In genomic region chr20:21586682-21587081, GRCh38 we compare ENCODE assay signal across 9 cellular contexts.
"Had no signal": no experiment of that assay in that cellular context is flagged by ENCODE, and none has a peak within 500 bp of the region (broad histone marks: within the 10 kb centered on the region; RNA-seq: fewer than 3 reads in every experiment).

No MANE protein-coding gene starts in this region.

- H3K36me3 ChIP-seq: HAP-1 had no signal

- DNase-seq: GM23248, GOT3, H7, HFFc6, IMR-90 had no signal

- FAIRE-seq: K562 had no signal

- H3K9me3 Mint-ChIP-seq: HFFc6 had no signal

- H3K27ac Mint-ChIP-seq: HFFc6 had no signal

- H3K9me3 ChIP-seq: HAP-1 had no signal

- H3K4me1 ChIP-seq: HAP-1 had no signal

- H3K4me3 ChIP-seq: GM23248, HAP-1, K562 had no signal

- H3K27ac ChIP-seq: GM23248, HL-60 had no signal

- H2AFZ ChIP-seq: GM23248 had no signal

- H3K9ac ChIP-seq: GM23248 had no signal

- H3K4me3 Mint-ChIP-seq: HFFc6 had no signal

- ATAC-seq: HCT116, K562 had no signal
